ENCODE assay signal across 2 cellular contexts in genomic region chr10:133377025-133377817, GRCh38.
TF ChIP-seq lines count a peak whose summit lies in the region.

No MANE protein-coding gene starts in this region.

TF ChIP-seq in GM23338, 12 proteins besides CTCF, POLR2A, EP300 and RAD21:
- no peak for TF ChIP-seq POLR2AphosphoS5 (IDR thresholded peaks at IDR 0.05; ENCODE audit: low read depth)

TF ChIP-seq in GM12878, 131 proteins besides CTCF, POLR2A, EP300 and RAD21:
- TF ChIP-seq TCF3 (IDR thresholded peaks at IDR 0.05; ENCODE audit: borderline replicate concordance, insufficient read depth, low read depth, low read length): no peak
- no peak for TF ChIP-seq PRDM15 (CRISPR knock-in tag; IDR thresholded peaks at IDR 0.05)
- no peak for TF ChIP-seq HDGF (IDR thresholded peaks at IDR 0.05)
- TF ChIP-seq JUNB (IDR thresholded peaks at IDR 0.05): no peak
- TF ChIP-seq USF1 (IDR thresholded peaks at IDR 0.05; ENCODE audit: borderline replicate concordance, extremely low read length, insufficient read depth, low read depth, low read length): no peak
- TF ChIP-seq FOXM1 (IDR thresholded peaks at IDR 0.05; ENCODE audit: low read depth, low read length): no peak
- TF ChIP-seq SMC3 (IDR thresholded peaks at IDR 0.05; ENCODE audit: borderline replicate concordance, low read length): no peak
- TF ChIP-seq RELA (IDR thresholded peaks at IDR 0.05; ENCODE audit: borderline replicate concordance, partially characterized antibody): no peak
